In the genomic region with DNA sequence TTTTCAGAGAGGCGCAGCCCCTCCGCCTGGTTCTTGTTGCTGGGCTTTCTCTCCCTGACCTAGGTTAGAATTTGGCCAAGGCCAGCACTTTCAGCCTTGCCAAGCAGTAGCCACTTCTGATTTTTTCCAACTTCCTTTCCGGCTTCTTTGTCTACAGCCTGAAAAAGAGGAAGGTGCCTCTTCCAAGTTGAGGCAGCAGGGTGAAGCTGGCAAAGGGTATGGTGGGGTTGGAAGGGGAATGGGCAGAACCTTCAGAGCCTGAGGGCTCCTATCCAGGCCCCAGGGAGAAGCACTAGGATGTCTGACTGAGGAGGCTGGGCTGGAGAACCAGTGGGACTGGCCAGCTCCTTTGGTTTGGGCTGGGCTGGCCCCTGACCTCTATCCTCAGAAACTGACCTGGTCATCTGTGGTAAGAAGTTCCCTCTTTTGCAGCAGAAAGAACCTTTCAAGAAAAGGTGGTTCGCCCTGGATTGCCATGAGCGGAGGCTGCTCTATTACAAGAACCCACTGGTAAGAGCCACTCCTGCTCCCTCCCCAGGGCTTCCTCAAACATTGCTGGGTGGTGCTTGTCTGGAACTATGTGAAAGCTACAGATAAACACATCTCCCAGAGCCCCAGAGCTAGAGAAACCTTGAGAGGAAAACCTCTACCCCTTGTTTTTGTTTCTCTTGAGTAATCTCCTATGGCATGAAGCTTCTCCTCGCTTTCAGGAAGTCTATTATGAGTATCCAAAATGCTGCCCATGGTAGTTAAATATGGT, we compare ENCODE assay signal across 15 cellular contexts. TPM values are rescaled to one million over a fixed set of nuclear protein-coding genes. Genes with fewer than 3 reads are reported as not detected.
DNase-seq lines count a peak whose midpoint lies in the region; ATAC-seq, FAIRE-seq and TF ChIP-seq lines count a peak whose summit lies in the region.
"Had no signal": no experiment of that assay in that cellular context is flagged by ENCODE, and none has a peak within 500 bp of the region (broad histone marks: within the 10 kb centered on the region; RNA-seq: fewer than 3 reads in every experiment).

No MANE protein-coding gene starts in this region.

- H3K4me1 ChIP-seq in right lobe of liver (peaks cover 0 to 7% (median 2%) of the 10 kb centered on the region in 4 donors), HepG2 (ENCODE audit: insufficient read depth, low read length) (peaks cover 31% of the 10 kb centered on the region), neuronal stem cell (ENCODE audit: control insufficient read depth in 2 of 2, insufficient read depth in 1 of 2, low read depth in 1 of 2, low read length in 2 of 2) (peaks cover 5 to 6% of the 10 kb centered on the region in 2 donors)

- no peak for DNase-seq in right lobe of liver
- DNase-seq in HepG2 (ENCODE audit: low spot score) = no peak
- no peak for DNase-seq in neuronal stem cell (ENCODE audit: low spot score)
- no peak for DNase-seq in activated T-cell treated with anti-CD3 and anti-CD28 coated beads for 4 hours
- no peak for DNase-seq in foreskin melanocyte
- no peak for DNase-seq in activated CD8-positive, alpha-beta T cell treated with anti-CD3 and anti-CD28 coated beads for 36 hours
- DNase-seq: ACHN; activated CD8-positive, alpha-beta T cell treated with anti-CD3 and anti-CD28 coated beads, Interleukin-2, amount 10 ng/mL, durations not matched to agents 7 days and 5 days; DMS153; effector CD4-positive, alpha-beta T cell; glutamatergic neuron had no signal

- no peaks in the 10 kb centered on the region for H3K79me1 ChIP-seq in neuronal stem cell (ENCODE audit: low read depth, low read length)

- CTCF ChIA-PET in HepG2 (lab: Yijun Ruan, JAX; ENCODE audit: low intra/inter-chr PET ratio, low total read pairs) = no interaction called here
- CTCF ChIA-PET in activated CD8-positive, alpha-beta T cell treated with anti-CD3 and anti-CD28 coated beads for 36 hours (lab: Charles Lee) = interaction anchor here (0.6 kb wide), 1 partner anchor 287 kb away, joined by 3 read pairs; no protein-coding TSS in a partner anchor

- H3K4me3 Mint-ChIP-seq in dendritic cell treated with granulocyte-macrophage colony-stimulating factor and Interleukin-4, amounts not matched to agents 40 ng/mL and 50 ng/mL, for 4 days = peak overlapping the region; percentile 76
- H3K4me3 Mint-ChIP-seq in activated CD8-positive, alpha-beta T cell treated with anti-CD3 and anti-CD28 coated beads for 36 hours = no peak overlapping the region
- H3K4me3 Mint-ChIP-seq: activated CD8-positive, alpha-beta T cell treated with anti-CD3 and anti-CD28 coated beads, Interleukin-2, amount 10 ng/mL, durations not matched to agents 7 days and 5 days; activated naive CD8-positive, alpha-beta T cell had no signal

- no peak overlapping the region for H3K4ac ChIP-seq in neuronal stem cell (ENCODE audit: low read length)

- TF ChIP-seq EP300 in HepG2 (IDR thresholded peaks at IDR 0.05; ENCODE audit: low read depth in 2 of 2, low read length in 2 of 2) = no peak
- no peak for TF ChIP-seq EP300 in HepG2 (CRISPR knock-in tag; IDR thresholded peaks at IDR 0.05; ENCODE audit: borderline replicate concordance)

- no TSS peak for BruUV-seq in HepG2 (replicated peaks; lab: Mats Ljungman, UMichigan)

- H2BK12ac ChIP-seq in neuronal stem cell (ENCODE audit: low read length) = no peak overlapping the region

- no peaks in the 10 kb centered on the region for H3K27me3 ChIP-seq in right lobe of liver
- H3K27me3 ChIP-seq in HepG2 (ENCODE audit: control insufficient read depth in 1 of 2, insufficient read depth in 2 of 2, low read length in 2 of 2) = no peaks in the 10 kb centered on the region
- H3K27me3 ChIP-seq in neuronal stem cell (ENCODE audit: control insufficient read depth in 3 of 3, insufficient read depth in 3 of 3, low read depth in 1 of 3, low read length in 3 of 3) = peaks cover 0 to 2% (median 0%) of the 10 kb centered on the region in 3 experiments

- H3K9me3 Mint-ChIP-seq in dendritic cell treated with granulocyte-macrophage colony-stimulating factor and Interleukin-4, amounts not matched to agents 40 ng/mL and 50 ng/mL, for 4 days = no peaks in the 10 kb centered on the region
- H3K9me3 Mint-ChIP-seq in activated CD8-positive, alpha-beta T cell treated with anti-CD3 and anti-CD28 coated beads for 36 hours = no peaks in the 10 kb centered on the region

- in situ Hi-C loops in HepG2 (cut with HindIII; ENCODE audit: extremely low pct_ligation_motif_present, low pct_unique_long_range_greater_than_20kb) = no loop called here

- no peak for TF ChIP-seq CTCF in right lobe of liver (IDR thresholded peaks at IDR 0.05)
- no peak for TF ChIP-seq CTCF in HepG2 (CRISPR knock-in tag; IDR thresholded peaks at IDR 0.05)
- TF ChIP-seq CTCF in activated CD8-positive, alpha-beta T cell treated with anti-CD3 and anti-CD28 coated beads for 36 hours (IDR thresholded peaks at IDR 0.05) = no peak

- TF ChIP-seq POLR2A in right lobe of liver (IDR thresholded peaks at IDR 0.05) = no peak
- no peak for TF ChIP-seq POLR2A in HepG2 (IDR thresholded peaks at IDR 0.05; ENCODE audit: insufficient read depth in 1 of 2, low read depth in 2 of 2, low read length in 2 of 2)

- no peak overlapping the region for H2BK5ac ChIP-seq in neuronal stem cell (ENCODE audit: low read length)

- no peaks in the 10 kb centered on the region for H3K27me3 Mint-ChIP-seq in dendritic cell treated with granulocyte-macrophage colony-stimulating factor and Interleukin-4, amounts not matched to agents 40 ng/mL and 50 ng/mL, for 4 days
- H3K27me3 Mint-ChIP-seq in activated CD8-positive, alpha-beta T cell treated with anti-CD3 and anti-CD28 coated beads for 36 hours = peaks cover 3% of the 10 kb centered on the region

- H2BK15ac ChIP-seq in neuronal stem cell (ENCODE audit: low read length) = peak overlapping the region; percentile 35

- intact Hi-C loops in right lobe of liver (cut with DNase I) (no loop called here), HepG2 (cut with micrococcal nuclease; ENCODE audit: unreplicated experiment) (no loop called here)
- intact Hi-C loops in dendritic cell treated with granulocyte-macrophage colony-stimulating factor and Interleukin-4, amounts not matched to agents 40 ng/mL and 50 ng/mL, for 4 days (cut with micrococcal nuclease) = loop anchor here (1.0 to 5.0 kb wide), 2 partner anchors 14 to 368 kb away; partner anchors contain the start of gene EVI2A
- intact Hi-C loops in activated CD8-positive, alpha-beta T cell treated with anti-CD3 and anti-CD28 coated beads for 36 hours (cut with micrococcal nuclease) = no loop called here

- H3K14ac ChIP-seq in neuronal stem cell (ENCODE audit: low read length) = no peak overlapping the region

- POLR2A ChIA-PET in HepG2 (lab: Yijun Ruan, JAX) = no interaction called here
- POLR2A ChIA-PET in activated CD8-positive, alpha-beta T cell treated with anti-CD3 and anti-CD28 coated beads for 36 hours (lab: Charles Lee) = no interaction called here

- no peak overlapping the region for H3K23ac ChIP-seq in neuronal stem cell (ENCODE audit: low read depth, low read length, poor library complexity)

- H3K4me3 ChIP-seq in right lobe of liver (no peak overlapping the region), HepG2 (replicated peaks in 1 of 3; ENCODE audit: insufficient read depth in 1 of 3, low read depth in 2 of 3, low read length in 3 of 3) (no peak overlapping the region), neuronal stem cell (ENCODE audit: low read length in 2 of 2) (no peak overlapping the region)

- H4K8ac ChIP-seq in neuronal stem cell (ENCODE audit: low read depth, low read length) = no peak overlapping the region

- H2BK120ac ChIP-seq in neuronal stem cell (ENCODE audit: low read depth, low read length) = no peak overlapping the region

- no peaks in the 10 kb centered on the region for H4K20me1 ChIP-seq in HepG2 (ENCODE audit: insufficient read depth, low read length)

- no peak for TF ChIP-seq RAD21 in HepG2 (CRISPR knock-in tag; IDR thresholded peaks at IDR 0.05)

- H3K9ac ChIP-seq in HepG2 (ENCODE audit: insufficient read depth, low read depth, low read length) (no peak overlapping the region), neuronal stem cell (ENCODE audit: low read depth, low read length, poor library complexity) (no peak overlapping the region)

- H3K4me2 ChIP-seq in HepG2 (ENCODE audit: low read depth, low read length) (no peak overlapping the region), neuronal stem cell (ENCODE audit: insufficient read depth, low read length, poor library complexity, severe bottlenecking) (no peak overlapping the region)

- H3K27ac ChIP-seq in right lobe of liver (peak overlapping the region in 2 of 3 donors; percentile 24 to 41), HepG2 (ENCODE audit: extremely low read length, insufficient read depth, low read length) (no peak overlapping the region), neuronal stem cell (replicated peaks; ENCODE audit: low read length) (no peak overlapping the region)

- no peak for FAIRE-seq in HepG2 (lab: Jason Lieb, UNC)
- FAIRE-seq: GM12892 had no signal

- no peak overlapping the region for H4K91ac ChIP-seq in neuronal stem cell (ENCODE audit: low read depth, low read length, poor library complexity)

- ATAC-seq in right lobe of liver (peak; percentile 5 to 20 (median 10)), HepG2 (no peak), HG02938 (IDR thresholded peaks at IDR 0.05; ENCODE audit: unreplicated experiment) (no peak)
- no peak for ATAC-seq in activated CD8-positive, alpha-beta T cell treated with anti-CD3 and anti-CD28 coated beads for 36 hours
- ATAC-seq: activated CD8-positive, alpha-beta T cell treated with anti-CD3 and anti-CD28 coated beads, Interleukin-2, amount 10 ng/mL, durations not matched to agents 7 days and 5 days had no signal

- peaks cover 99% of the 10 kb centered on the region for H3K36me3 Mint-ChIP-seq in dendritic cell treated with granulocyte-macrophage colony-stimulating factor and Interleukin-4, amounts not matched to agents 40 ng/mL and 50 ng/mL, for 4 days (ENCODE audit: low read depth)
- H3K36me3 Mint-ChIP-seq in activated CD8-positive, alpha-beta T cell treated with anti-CD3 and anti-CD28 coated beads for 36 hours (ENCODE audit: low read depth) = no peaks in the 10 kb centered on the region
- H3K36me3 Mint-ChIP-seq: activated naive CD8-positive, alpha-beta T cell had no signal

- no peaks in the 10 kb centered on the region for H3K79me2 ChIP-seq in HepG2 (ENCODE audit: insufficient read depth, low read length)

- H3K9me3 ChIP-seq in right lobe of liver (no peaks in the 10 kb centered on the region), HepG2 (ENCODE audit: low read length) (no peaks in the 10 kb centered on the region), neuronal stem cell (replicated peaks in 1 of 2; ENCODE audit: control insufficient read depth in 2 of 2, insufficient read depth in 1 of 2, low read depth in 1 of 2, low read length in 2 of 2) (no peaks in the 10 kb centered on the region)

- no peak overlapping the region for H2AK5ac ChIP-seq in neuronal stem cell (ENCODE audit: low read depth, low read length)

- peaks cover 89% of the 10 kb centered on the region for H3K4me1 Mint-ChIP-seq in dendritic cell treated with granulocyte-macrophage colony-stimulating factor and Interleukin-4, amounts not matched to agents 40 ng/mL and 50 ng/mL, for 4 days (ENCODE audit: low read depth)
- no peaks in the 10 kb centered on the region for H3K4me1 Mint-ChIP-seq in activated CD8-positive, alpha-beta T cell treated with anti-CD3 and anti-CD28 coated beads for 36 hours (ENCODE audit: low read depth)

- H3K36me3 ChIP-seq in right lobe of liver (no peaks in the 10 kb centered on the region), HepG2 (replicated peaks in 1 of 2; ENCODE audit: control insufficient read depth in 1 of 2, insufficient read depth in 2 of 2, low read length in 2 of 2) (no peaks in the 10 kb centered on the region), neuronal stem cell (replicated peaks in 1 of 2; ENCODE audit: control insufficient read depth in 2 of 2, insufficient read depth in 2 of 2, low read length in 2 of 2) (no peaks in the 10 kb centered on the region)

- H3K27ac Mint-ChIP-seq in dendritic cell treated with granulocyte-macrophage colony-stimulating factor and Interleukin-4, amounts not matched to agents 40 ng/mL and 50 ng/mL, for 4 days = peak overlapping the region; percentile 97
- H3K27ac Mint-ChIP-seq in activated CD8-positive, alpha-beta T cell treated with anti-CD3 and anti-CD28 coated beads for 36 hours = no peak overlapping the region
- H3K27ac Mint-ChIP-seq: activated CD8-positive, alpha-beta T cell treated with anti-CD3 and anti-CD28 coated beads, Interleukin-2, amount 10 ng/mL, durations not matched to agents 7 days and 5 days; activated naive CD8-positive, alpha-beta T cell had no signal

- H3K18ac ChIP-seq in neuronal stem cell (ENCODE audit: low read length) = no peak overlapping the region

- WGBS in right lobe of liver (ENCODE audit: insufficient coverage, low coverage, low lambda C conversion rate, missing lambda C conversion rate) = 60% methylated on average over 4 of the region's 6 CpGs
- 72% methylated on average over 5 of the region's 6 CpGs for WGBS in HepG2 (ENCODE audit: low lambda C conversion rate)
- no CpG with 5 or more reads among the region's 6 CpGs for WGBS in neuronal stem cell (ENCODE audit: extremely low coverage in 2 of 2, insufficient read length in 2 of 2, insufficient replicate concordance in 1 of 2), 2 donors

- H2AFZ ChIP-seq in HepG2 (ENCODE audit: low read length) (no peak overlapping the region), neuronal stem cell (ENCODE audit: low read length) (no peak overlapping the region)

RNA-seq across cellular contexts. Expression of gene RNF135, which starts 16.6 kb away (rescaled TPM):
- total RNA-seq in right lobe of liver = 1 to 10 TPM; 3.7 to 6.1 (median 4.6) TPM
- not detected in 2 replicates for total RNA-seq in HepG2 (2016; rRNA removed; fragmentation: Illumina TruSeq; extraction: Trizol)
- total RNA-seq in HepG2 (2016; cell fraction: cytosol; rRNA removed; fragmentation: Illumina TruSeq; extraction: Trizol; ENCODE audit: low read depth) = not detected in 2 replicates
- total RNA-seq in HepG2 (2016; cell fraction: insoluble cytoplasmic fraction; rRNA removed; fragmentation: Illumina TruSeq; extraction: Trizol) = not detected in 2 replicates
- not detected in 2 replicates for total RNA-seq in HepG2 (2016; cell fraction: membrane; rRNA removed; fragmentation: Illumina TruSeq; extraction: Trizol)
- total RNA-seq in HepG2 (2016; cell fraction: nucleus; rRNA removed; fragmentation: Illumina TruSeq; extraction: Trizol) = not detected in 2 replicates
- not detected in 2 replicates for polyA plus RNA-seq in HepG2 (2011; rRNA removed)
- not detected in 2 replicates for polyA plus RNA-seq in HepG2 (2011; cell fraction: cytosol; rRNA removed)
- not detected in 2 replicates for polyA plus RNA-seq in HepG2 (2011; cell fraction: nucleus; rRNA removed)
- not detected in 2 replicates for polyA plus RNA-seq in HepG2 (2012)
- polyA plus RNA-seq in HepG2 (2016; cell fraction: cytosol; fragmentation: Illumina TruSeq; extraction: Trizol; ENCODE audit: low read depth) = not detected in 2 replicates
- polyA plus RNA-seq in HepG2 (2016; cell fraction: insoluble cytoplasmic fraction; fragmentation: Illumina TruSeq; extraction: Trizol; ENCODE audit: low read depth) = not detected in 2 replicates
- not detected in 2 replicates for polyA plus RNA-seq in HepG2 (2016; cell fraction: membrane; fragmentation: Illumina TruSeq; extraction: Trizol; ENCODE audit: low read depth)
- not detected in 2 replicates for polyA plus RNA-seq in HepG2 (2016; cell fraction: nucleus; fragmentation: Illumina TruSeq; extraction: Trizol; ENCODE audit: insufficient read depth, low read depth)
- polyA minus RNA-seq in HepG2 (2011; rRNA and poly(A)+ RNA removed; ENCODE audit: low replicate concordance) = 6.9 TPM in 1 of 2 replicates, not detected in the other
- 0.53 TPM in 1 of 2 replicates, not detected in the other for polyA minus RNA-seq in HepG2 (2011; cell fraction: cytosol; rRNA and poly(A)+ RNA removed)
- not detected in 2 replicates for polyA minus RNA-seq in HepG2 (2011; cell fraction: nucleus; rRNA and poly(A)+ RNA removed)
- polyA plus RNA-seq in neuronal stem cell (2013, experiment 1 of 2) = 6.9 TPM
- polyA plus RNA-seq in neuronal stem cell (2013, experiment 2 of 2) = 6.6 TPM
- total RNA-seq in activated CD8-positive, alpha-beta T cell treated with anti-CD3 and anti-CD28 coated beads for 36 hours = 1 to 10 TPM; 5.4 to 6.6 TPM

RNA-seq across cellular contexts. Expression of gene ADAP2, which starts 32.5 kb away (rescaled TPM):
- total RNA-seq in right lobe of liver (10 to 100 TPM in 1 of 6 experiments, 1 to 10 TPM in 5; 5.4 to 13.2 (median 8.1) TPM), HepG2 (2016; rRNA removed; fragmentation: Illumina TruSeq; extraction: Trizol) (0.51 and 0.73 TPM in 2 replicates)
- 1.2 and 2.3 TPM in 2 replicates for total RNA-seq in HepG2 (2016; cell fraction: cytosol; rRNA removed; fragmentation: Illumina TruSeq; extraction: Trizol; ENCODE audit: low read depth)
- total RNA-seq in HepG2 (2016; cell fraction: insoluble cytoplasmic fraction; rRNA removed; fragmentation: Illumina TruSeq; extraction: Trizol) = 0.52 and 0.56 TPM in 2 replicates
- total RNA-seq in HepG2 (2016; cell fraction: membrane; rRNA removed; fragmentation: Illumina TruSeq; extraction: Trizol) = 1.8 and 2.1 TPM in 2 replicates
- 0.28 and 0.34 TPM in 2 replicates for total RNA-seq in HepG2 (2016; cell fraction: nucleus; rRNA removed; fragmentation: Illumina TruSeq; extraction: Trizol)
- polyA plus RNA-seq in HepG2 (2011; rRNA removed) = 0.39 and 0.70 TPM in 2 replicates
- 0.67 and 0.79 TPM in 2 replicates for polyA plus RNA-seq in HepG2 (2011; cell fraction: cytosol; rRNA removed)
- polyA plus RNA-seq in HepG2 (2011; cell fraction: nucleus; rRNA removed) = 0.45 and 0.74 TPM in 2 replicates
- polyA plus RNA-seq in HepG2 (2012) = 0.40 and 1.1 TPM in 2 replicates
- 0.47 and 0.58 TPM in 2 replicates for polyA plus RNA-seq in HepG2 (2016; cell fraction: cytosol; fragmentation: Illumina TruSeq; extraction: Trizol; ENCODE audit: low read depth)
- 0.70 and 0.76 TPM in 2 replicates for polyA plus RNA-seq in HepG2 (2016; cell fraction: insoluble cytoplasmic fraction; fragmentation: Illumina TruSeq; extraction: Trizol; ENCODE audit: low read depth)
- polyA plus RNA-seq in HepG2 (2016; cell fraction: membrane; fragmentation: Illumina TruSeq; extraction: Trizol; ENCODE audit: low read depth) = 1.3 and 1.4 TPM in 2 replicates
- 0.20 and 2.6 TPM in 2 replicates for polyA plus RNA-seq in HepG2 (2016; cell fraction: nucleus; fragmentation: Illumina TruSeq; extraction: Trizol; ENCODE audit: insufficient read depth, low read depth)
- polyA minus RNA-seq in HepG2 (2011; rRNA and poly(A)+ RNA removed; ENCODE audit: low replicate concordance) = 0.84 and 1.4 TPM in 2 replicates
- polyA minus RNA-seq in HepG2 (2011; cell fraction: cytosol; rRNA and poly(A)+ RNA removed) = 0.53 and 1.4 TPM in 2 replicates
- polyA minus RNA-seq in HepG2 (2011; cell fraction: nucleus; rRNA and poly(A)+ RNA removed) = 0.87 and 1.2 TPM in 2 replicates
- polyA plus RNA-seq in neuronal stem cell (2013, experiment 1 of 2) = 1.5 TPM
- polyA plus RNA-seq in neuronal stem cell (2013, experiment 2 of 2) = 2.3 TPM
- total RNA-seq in activated CD8-positive, alpha-beta T cell treated with anti-CD3 and anti-CD28 coated beads for 36 hours = 1 to 10 TPM in 1 of 2 experiments, under 1 TPM in 1; 0.92 to 1.5 TPM

RNA-seq across cellular contexts. Expression of gene TEFM, which starts 48.2 kb away (rescaled TPM):
- 1 to 10 TPM; 6.6 to 9.9 (median 8.1) TPM for total RNA-seq in right lobe of liver
- 20.0 and 32.3 TPM in 2 replicates for total RNA-seq in HepG2 (2016; rRNA removed; fragmentation: Illumina TruSeq; extraction: Trizol)
- 2.9 and 4.0 TPM in 2 replicates for total RNA-seq in HepG2 (2016; cell fraction: cytosol; rRNA removed; fragmentation: Illumina TruSeq; extraction: Trizol; ENCODE audit: low read depth)
- 23.0 and 31.3 TPM in 2 replicates for total RNA-seq in HepG2 (2016; cell fraction: insoluble cytoplasmic fraction; rRNA removed; fragmentation: Illumina TruSeq; extraction: Trizol)
- total RNA-seq in HepG2 (2016; cell fraction: membrane; rRNA removed; fragmentation: Illumina TruSeq; extraction: Trizol) = 6.5 and 6.6 TPM in 2 replicates
- total RNA-seq in HepG2 (2016; cell fraction: nucleus; rRNA removed; fragmentation: Illumina TruSeq; extraction: Trizol) = 18.5 and 18.7 TPM in 2 replicates
- 5.4 and 7.0 TPM in 2 replicates for polyA plus RNA-seq in HepG2 (2011; rRNA removed)
- polyA plus RNA-seq in HepG2 (2011; cell fraction: cytosol; rRNA removed) = 2.5 and 3.6 TPM in 2 replicates
- polyA plus RNA-seq in HepG2 (2011; cell fraction: nucleus; rRNA removed) = 2.4 and 2.8 TPM in 2 replicates
- polyA plus RNA-seq in HepG2 (2012) = 5.9 and 9.5 TPM in 2 replicates
- polyA plus RNA-seq in HepG2 (2016; cell fraction: cytosol; fragmentation: Illumina TruSeq; extraction: Trizol; ENCODE audit: low read depth) = 2.5 and 3.0 TPM in 2 replicates
- polyA plus RNA-seq in HepG2 (2016; cell fraction: insoluble cytoplasmic fraction; fragmentation: Illumina TruSeq; extraction: Trizol; ENCODE audit: low read depth) = 23.1 and 24.8 TPM in 2 replicates
- polyA plus RNA-seq in HepG2 (2016; cell fraction: membrane; fragmentation: Illumina TruSeq; extraction: Trizol; ENCODE audit: low read depth) = 4.7 TPM in 2 replicates
- polyA plus RNA-seq in HepG2 (2016; cell fraction: nucleus; fragmentation: Illumina TruSeq; extraction: Trizol; ENCODE audit: insufficient read depth, low read depth) = 13.4 and 19.7 TPM in 2 replicates
- polyA minus RNA-seq in HepG2 (2011; rRNA and poly(A)+ RNA removed; ENCODE audit: low replicate concordance) = 1.7 and 6.7 TPM in 2 replicates
- 3.9 and 5.2 TPM in 2 replicates for polyA minus RNA-seq in HepG2 (2011; cell fraction: cytosol; rRNA and poly(A)+ RNA removed)
- polyA minus RNA-seq in HepG2 (2011; cell fraction: nucleus; rRNA and poly(A)+ RNA removed) = 20.5 and 22.0 TPM in 2 replicates
- polyA plus RNA-seq in neuronal stem cell (2013, experiment 1 of 2) = 10.7 TPM
- polyA plus RNA-seq in neuronal stem cell (2013, experiment 2 of 2) = 12.8 TPM
- total RNA-seq in activated CD8-positive, alpha-beta T cell treated with anti-CD3 and anti-CD28 coated beads for 36 hours = 10 to 100 TPM in 1 of 2 experiments, 1 to 10 TPM in 1; 9.7 to 12.6 TPM

Comparison
In these comparisons a context has a peak if more than half of its experiments do, and no peak if none do; other contexts are left out.
1. ATAC-seq: peak in right lobe of liver (4 of 4); none in HepG2 (single experiment), HG02938 (single experiment) and activated CD8-positive, alpha-beta T cell treated with anti-CD3 and anti-CD28 coated beads for 36 hours (single experiment).
2. H3K27ac ChIP-seq: peak in right lobe of liver (2 of 3); none in HepG2 (single experiment) and neuronal stem cell (single experiment).